ENCODE assay signal across 33 cellular contexts in genomic region chr2:18050001-18050400, GRCh38.
"Had no signal": no experiment of that assay in that cellular context is flagged by ENCODE, and none has a peak within 500 bp of the region (broad histone marks: within the 10 kb centered on the region; RNA-seq: fewer than 3 reads in every experiment).

No MANE protein-coding gene starts in this region.

- ATAC-seq: activated CD8-positive, alpha-beta T cell treated with anti-CD3 and anti-CD28 coated beads for 36 hours; activated naive CD4-positive, alpha-beta T cell treated with anti-CD3 and anti-CD28 coated beads, Interleukin-2, amount 50 U/mL, for 72 hours; activated T-cell treated with anti-CD3 and anti-CD28 coated beads, Interleukin-2, amount 50 U/mL, for 4 hours; activated T-cell treated with anti-CD3 and anti-CD28 coated beads, Interleukin-2, amount 50 U/mL, for 72 hours; activated T-helper 17 cell treated with anti-CD3 and anti-CD28 coated beads, Interleukin-2, amount 50 U/mL, for 72 hours; body of pancreas had no signal

- H3K27me3 ChIP-seq: adrenal gland, body of pancreas, brain microvascular endothelial cell had no signal

- H3K4me3 ChIP-seq: adrenal gland, body of pancreas had no signal

- H3K27ac ChIP-seq: adrenal gland, body of pancreas, brain microvascular endothelial cell, VCaP had no signal

- FAIRE-seq: astrocyte, TTC549 had no signal

- H3K9me3 ChIP-seq: adrenal gland, body of pancreas had no signal

- H3K4me1 ChIP-seq: adrenal gland, body of pancreas had no signal

- DNase-seq: activated B cell treated with CpG ODN at 0.5 μM for 24 hours; activated CD4-positive, alpha-beta memory T cell treated with anti-CD3 and anti-CD28 coated beads for 36 hours; activated CD4-positive, alpha-beta T cell treated with anti-CD3 and anti-CD28 coated beads for 4 hours; activated CD4-positive, alpha-beta T cell treated with anti-CD3 and anti-CD28 coated beads, Interleukin-2, amount 10 ng/mL, durations not matched to agents 24 days and 14 days; activated CD4-positive, alpha-beta T cell treated with anti-CD3 and anti-CD28 coated beads, Interleukin-2, amount 50 U/mL, for 1 hour; activated CD4-positive, alpha-beta T cell treated with anti-CD3 and anti-CD28 coated beads, Interleukin-2, amount 50 U/mL, for 4 hours; activated CD4-positive, CD25-positive, alpha-beta regulatory T cell treated with anti-CD3 and anti-CD28 coated beads, Interleukin-2, amount 50 U/mL, for 72 hours; activated CD8-positive, alpha-beta memory T cell treated with anti-CD3 and anti-CD28 coated beads, Interleukin-2, amount 50 U/mL, for 4 hours; activated CD8-positive, alpha-beta T cell treated with anti-CD3 and anti-CD28 coated beads for 36 hours; activated effector memory CD4-positive, alpha-beta T cell treated with anti-CD3 and anti-CD28 coated beads, Interleukin-2, amount 50 U/mL, for 16 hours; activated gamma-delta T cell treated with Interleukin-2 at 50 U/mL for 16 hours; activated naive CD4-positive, alpha-beta T cell; activated naive CD4-positive, alpha-beta T cell treated with anti-CD3 and anti-CD28 coated beads for 36 hours; activated naive CD4-positive, alpha-beta T cell treated with anti-CD3 and anti-CD28 coated beads, Interleukin-2, amount 50 U/mL, for 16 hours; activated naive CD8-positive, alpha-beta T cell treated with anti-CD3 and anti-CD28 coated beads for 36 hours; activated T-cell treated with anti-CD3 and anti-CD28 coated beads for 4 hours; activated T-cell treated with anti-CD3 and anti-CD28 coated beads, Interleukin-2, amount 50 U/mL, for 1 hour; activated T-cell treated with anti-CD3 and anti-CD28 coated beads, Interleukin-2, amount 50 U/mL, for 4 hours; activated T-cell treated with anti-CD3 and anti-CD28 coated beads, Interleukin-2, amount 50 U/mL, for 72 hours; adrenal gland; amniotic stem cell; aorta; body of pancreas; brain microvascular endothelial cell; central memory CD4-positive, alpha-beta T cell; T-helper 1 cell; T-helper 2 cell; T-helper 9 cell had no signal

- H3K36me3 ChIP-seq: adrenal gland, brain microvascular endothelial cell had no signal
